8 cellular contexts compared by ENCODE assay signal in genomic region chr16:81522851-81523250, GRCh38.
A peak's percentile ranks its signal among the peaks of the same experiment; 100 is the strongest.
DNase-seq lines count a peak whose midpoint lies in the region; ATAC-seq and TF ChIP-seq lines count a peak whose summit lies in the region.
"Not testable (repeated sequence)": the region's sequence is repeated elsewhere in the genome, so short reads cannot be mapped to it uniquely, and the experiment has no call there.

No MANE protein-coding gene starts in this region.

- peak overlapping the region; percentile 54 for H3K27ac ChIP-seq in CD8-positive, alpha-beta T cell (ENCODE audit: low read depth, low read length)
- peak overlapping the region; percentile 56 for H3K27ac ChIP-seq in effector memory CD4-positive, alpha-beta T cell (ENCODE audit: insufficient read depth, low read length, poor library complexity, severe bottlenecking)
- H3K27ac ChIP-seq in lower lobe of right lung, result not testable (repeated sequence)

- not testable (repeated sequence) for TF ChIP-seq CTCF in CD8-positive, alpha-beta T cell (IDR thresholded peaks at IDR 0.05); lower lobe of right lung (IDR thresholded peaks at IDR 0.05); progenitor cell of endocrine pancreas (IDR thresholded peaks at IDR 0.05; ENCODE audit: unreplicated experiment); type B pancreatic cell (conservative IDR thresholded peaks at IDR 0.05)

- H3K27ac Mint-ChIP-seq in CD8-positive, alpha-beta T cell, result peak overlapping the region; percentile 96
- peak overlapping the region; percentile 32 for H3K27ac Mint-ChIP-seq in activated CD4-positive, alpha-beta T cell treated with anti-CD3 and anti-CD28 coated beads, Interleukin-2, amount 10 ng/mL, durations not matched to agents 24 days and 14 days
- H3K27ac Mint-ChIP-seq in progenitor cell of endocrine pancreas (peak overlapping the region; percentile 68), type B pancreatic cell (peak overlapping the region; percentile 70)

- not testable (repeated sequence) for ATAC-seq in CD8-positive, alpha-beta T cell; lower lobe of right lung

- DNase-seq in CD8-positive, alpha-beta T cell, result peak in 1 of 7 experiments; percentile 18
- peak; percentile 31 for DNase-seq in NK-92 treated with Interleukin-12 subunit alpha and Interleukin-12 subunit beta, amount 100 ng/mL, for 24 hours (lab: John Stamatoyannopoulos, UW)
- not testable (repeated sequence) for DNase-seq in activated CD4-positive, alpha-beta T cell treated with anti-CD3 and anti-CD28 coated beads, Interleukin-2, amount 10 ng/mL, durations not matched to agents 24 days and 14 days; progenitor cell of endocrine pancreas (ENCODE audit: low spot score, unreplicated experiment); type B pancreatic cell (ENCODE audit: extremely low spot score, unreplicated experiment)
- peak; percentile 23 for DNase-seq in activated gamma-delta T cell treated with Interleukin-2 at 50 U/mL for 16 hours
- peak in 1 of 3 donors; percentile 15 for DNase-seq in effector memory CD4-positive, alpha-beta T cell
- DNase-seq in lower lobe of right lung, result peak; percentile 7

- H3K36me3 Mint-ChIP-seq in CD8-positive, alpha-beta T cell, result peaks cover 12% of the 10 kb centered on the region
- peaks cover 12% of the 10 kb centered on the region for H3K36me3 Mint-ChIP-seq in activated CD4-positive, alpha-beta T cell treated with anti-CD3 and anti-CD28 coated beads, Interleukin-2, amount 10 ng/mL, durations not matched to agents 24 days and 14 days (ENCODE audit: low read depth)
- peaks cover 15% of the 10 kb centered on the region for H3K36me3 Mint-ChIP-seq in progenitor cell of endocrine pancreas (ENCODE audit: insufficient read depth)
- H3K36me3 Mint-ChIP-seq in type B pancreatic cell, result not testable (repeated sequence)

- CTCF ChIA-PET in CD8-positive, alpha-beta T cell (lab: Charles Lee), result interaction anchor here (0.5 kb wide), 1 partner anchor 111 kb away, joined by 3 read pairs; no protein-coding TSS in a partner anchor

- intact Hi-C loops in CD8-positive, alpha-beta T cell (cut with DNase I, micrococcal nuclease), result loop anchor here (1.0 to 10.0 kb wide), 7 partner anchors 51 to 1132 kb away; partner anchors contain the start of gene CMIP (in 2 of the 2)
- intact Hi-C loops in activated CD4-positive, alpha-beta T cell treated with anti-CD3 and anti-CD28 coated beads, Interleukin-2, amount 10 ng/mL, durations not matched to agents 24 days and 14 days (cut with micrococcal nuclease); lower lobe of right lung (cut with DNase I): not testable (repeated sequence)

- H3K4me3 ChIP-seq in CD8-positive, alpha-beta T cell (ENCODE audit: low read depth, low read length); effector memory CD4-positive, alpha-beta T cell (ENCODE audit: insufficient read depth, low read depth, low read length, poor library complexity, severe bottlenecking); lower lobe of right lung: not testable (repeated sequence)

- POLR2A ChIA-PET in CD8-positive, alpha-beta T cell (lab: Charles Lee), result not testable (repeated sequence)

- not testable (repeated sequence) for H3K9me3 Mint-ChIP-seq in CD8-positive, alpha-beta T cell; activated CD4-positive, alpha-beta T cell treated with anti-CD3 and anti-CD28 coated beads, Interleukin-2, amount 10 ng/mL, durations not matched to agents 24 days and 14 days; progenitor cell of endocrine pancreas (ENCODE audit: low read depth); type B pancreatic cell

- not testable (repeated sequence) for H3K36me3 ChIP-seq in CD8-positive, alpha-beta T cell (ENCODE audit: insufficient read depth, low read length); effector memory CD4-positive, alpha-beta T cell (ENCODE audit: control insufficient read depth, insufficient read depth, low read length); lower lobe of right lung

- peaks cover 52% of the 10 kb centered on the region for H3K4me1 ChIP-seq in CD8-positive, alpha-beta T cell (ENCODE audit: insufficient read depth, low read length)
- peaks cover 22% of the 10 kb centered on the region for H3K4me1 ChIP-seq in effector memory CD4-positive, alpha-beta T cell (ENCODE audit: control insufficient read depth, insufficient read depth, low read length, poor library complexity, severe bottlenecking)
- peaks cover 57% of the 10 kb centered on the region for H3K4me1 ChIP-seq in lower lobe of right lung

- not testable (repeated sequence) for H3K27me3 Mint-ChIP-seq in CD8-positive, alpha-beta T cell (ENCODE audit: low read depth); activated CD4-positive, alpha-beta T cell treated with anti-CD3 and anti-CD28 coated beads, Interleukin-2, amount 10 ng/mL, durations not matched to agents 24 days and 14 days; progenitor cell of endocrine pancreas; type B pancreatic cell

- H3K4me3 Mint-ChIP-seq in CD8-positive, alpha-beta T cell; activated CD4-positive, alpha-beta T cell treated with anti-CD3 and anti-CD28 coated beads, Interleukin-2, amount 10 ng/mL, durations not matched to agents 24 days and 14 days; progenitor cell of endocrine pancreas (ENCODE audit: low read depth); type B pancreatic cell: not testable (repeated sequence)

- not testable (repeated sequence) for H3K27me3 ChIP-seq in CD8-positive, alpha-beta T cell (ENCODE audit: insufficient read depth, low read length); effector memory CD4-positive, alpha-beta T cell (replicated peaks; ENCODE audit: control insufficient read depth, insufficient read depth, low read length, poor library complexity, severe bottlenecking); lower lobe of right lung (ENCODE audit: low read depth)

- peaks cover 66% of the 10 kb centered on the region for H3K4me1 Mint-ChIP-seq in CD8-positive, alpha-beta T cell (ENCODE audit: low read depth)
- peaks cover 57% of the 10 kb centered on the region for H3K4me1 Mint-ChIP-seq in activated CD4-positive, alpha-beta T cell treated with anti-CD3 and anti-CD28 coated beads, Interleukin-2, amount 10 ng/mL, durations not matched to agents 24 days and 14 days
- H3K4me1 Mint-ChIP-seq in progenitor cell of endocrine pancreas (ENCODE audit: low read depth), result not testable (repeated sequence)
- peaks cover 38% of the 10 kb centered on the region for H3K4me1 Mint-ChIP-seq in type B pancreatic cell (ENCODE audit: unreplicated experiment)

- not testable (repeated sequence) for H3K9me3 ChIP-seq in CD8-positive, alpha-beta T cell (ENCODE audit: low read length); effector memory CD4-positive, alpha-beta T cell (ENCODE audit: control insufficient read depth, low read length); lower lobe of right lung

Comparison
In these comparisons a context has a peak if more than half of its experiments do, and no peak if none do; other contexts are left out.
1. H3K27ac Mint-ChIP-seq: peak in every context shown above with its lines; median percentile 96 in CD8-positive, alpha-beta T cell; 70 in type B pancreatic cell; 68 in progenitor cell of endocrine pancreas; 32 in activated CD4-positive, alpha-beta T cell treated with anti-CD3 and anti-CD28 coated beads, Interleukin-2, amount 10 ng/mL, durations not matched to agents 24 days and 14 days.